In genomic region chr21:5065240-5066211, GRCh38 we compare ENCODE assay signal across 8 cellular contexts.
DNase-seq lines count a peak whose midpoint lies in the region; ATAC-seq and TF ChIP-seq lines count a peak whose summit lies in the region.
"Not testable (repeated sequence)": the region's sequence is repeated elsewhere in the genome, so short reads cannot be mapped to it uniquely, and the experiment has no call there.

No MANE protein-coding gene starts in this region.

- H3K4me3 ChIP-seq in heart left ventricle = not testable (repeated sequence)

- ATAC-seq in GM21619 (IDR thresholded peaks at IDR 0.05; ENCODE audit: unreplicated experiment) (peak; percentile 92), HG03280 (IDR thresholded peaks at IDR 0.05; ENCODE audit: unreplicated experiment) (peak; percentile 83), heart left ventricle (peak; percentile 22 to 85 (median 66)), sciatic nerve (peak; percentile 33)

- TF ChIP-seq POLR2A in heart left ventricle (IDR thresholded peaks at IDR 0.05) = not testable (repeated sequence)

- H3K27me3 ChIP-seq in heart left ventricle = not testable (repeated sequence)

- not testable (repeated sequence) for TF ChIP-seq CTCF in GM10266 (IDR thresholded peaks at IDR 0.05; ENCODE audit: control insufficient read depth, insufficient read depth, low read depth, missing control alignments); heart left ventricle (IDR thresholded peaks at IDR 0.05)

- peak overlapping the region in 6 of 12 donors; percentile 18 to 76 (median 47) for H3K27ac ChIP-seq in heart left ventricle

- H3K36me3 ChIP-seq in heart left ventricle = not testable (repeated sequence)

- WGBS in heart left ventricle, 4 donors = 64 to 100% (median 93%) methylated on average over 1 to 25 of the region's 26 CpGs; no CpG with 5 or more reads in 1 of the 4 donors

- peak; percentile 0 for DNase-seq in GM10266 (ENCODE audit: extremely low spot score)
- peak; percentile 64 for DNase-seq in activated CD4-positive, CD25-positive, alpha-beta regulatory T cell treated with anti-CD3 and anti-CD28 coated beads, Interleukin-2, amount 50 U/mL, for 72 hours
- DNase-seq in activated T-helper 9 cell treated with anti-CD3 and anti-CD28 coated beads, Interleukin-2, amount 50 U/mL, for 16 hours (ENCODE audit: low read depth) = peak; percentile 64
- peak in 4 of 5 donors; percentile 3 to 88 (median 64) for DNase-seq in heart left ventricle
- DNase-seq in sciatic nerve (ENCODE audit: low spot score) = peak; percentile 82
- peak; percentile 42 to 45 for DNase-seq in stimulated activated CD8-positive, alpha-beta memory T cell treated with anti-CD3 and anti-CD28 coated beads, Interleukin-7, amount 100 ng/mL, for 48 hours (ENCODE audit: extremely low read depth in 1 of 2, low read depth in 1 of 2)

- not testable (repeated sequence) for H3K9me3 ChIP-seq in heart left ventricle

- H3K4me1 ChIP-seq in heart left ventricle = not testable (repeated sequence)

- intact Hi-C loops in heart left ventricle (cut with DNase I); sciatic nerve (cut with DNase I): not testable (repeated sequence)

Comparison
In these comparisons a context has a peak if more than half of its experiments do, and no peak if none do; other contexts are left out.
1. DNase-seq: peak in every context shown above with its lines; median percentile 82 in sciatic nerve; 64 in activated CD4-positive, CD25-positive, alpha-beta regulatory T cell treated with anti-CD3 and anti-CD28 coated beads, Interleukin-2, amount 50 U/mL, for 72 hours; 64 in activated T-helper 9 cell treated with anti-CD3 and anti-CD28 coated beads, Interleukin-2, amount 50 U/mL, for 16 hours; 64 in heart left ventricle; 44 in stimulated activated CD8-positive, alpha-beta memory T cell treated with anti-CD3 and anti-CD28 coated beads, Interleukin-7, amount 100 ng/mL, for 48 hours; 0 in GM10266.
2. ATAC-seq: peak in every context shown above with its lines; median percentile 92 in GM21619; 83 in HG03280; 66 in heart left ventricle; 33 in sciatic nerve.